8 cellular contexts compared by ENCODE assay signal in the genomic region with DNA sequence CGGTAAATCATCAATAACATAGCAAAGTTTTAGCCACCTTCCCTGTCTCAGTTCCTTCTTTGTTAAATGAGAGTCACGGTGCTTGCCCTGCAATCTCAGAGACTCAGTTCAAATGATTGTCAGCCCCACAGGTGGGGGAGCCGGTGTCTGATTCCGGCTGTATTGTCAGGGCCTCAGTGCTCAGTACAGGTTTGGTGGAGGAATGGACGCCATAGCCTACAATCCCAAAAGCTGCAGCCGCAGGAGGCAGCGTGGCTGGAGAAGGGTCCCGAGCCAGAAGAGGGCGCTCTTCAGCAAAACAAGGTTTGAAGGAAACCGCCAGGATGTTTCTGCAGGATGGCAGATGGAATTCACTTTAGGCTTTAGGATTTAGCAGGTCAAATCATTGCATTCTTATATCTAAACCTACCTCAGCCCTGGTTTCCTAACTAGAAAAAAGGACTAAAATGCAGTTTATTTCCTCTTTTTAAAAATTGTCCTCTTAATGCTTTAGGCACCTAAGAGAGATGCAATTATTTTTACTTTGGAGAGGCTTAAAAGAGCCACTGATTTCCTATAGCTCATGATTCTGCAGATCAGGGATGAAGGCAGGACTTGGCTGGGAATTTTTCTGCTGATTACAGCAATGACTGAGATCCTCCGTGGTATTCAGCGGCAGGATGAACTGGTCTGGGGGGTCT. TPM values are rescaled to one million over a fixed set of nuclear protein-coding genes. Genes with fewer than 3 reads are reported as not detected.
DNase-seq lines count a peak whose midpoint lies in the region; ATAC-seq and TF ChIP-seq lines count a peak whose summit lies in the region.

No MANE protein-coding gene starts in this region.

- 21 to 27% methylated on average over 12 of the region's 12 CpGs for whole genome bisulfite sequencing in lung, 2 donors

- DNase-seq in CD8-positive, alpha-beta T cell = peak; percentile 40 to 82 (median 73)
- DNase-seq in HL-60 (ENCODE audit: low read depth in 1 of 2, low spot score in 1 of 2) (peak in 1 of 2 experiments; percentile 63), NCI-H774 (lab: John Stamatoyannopoulos, UW) (peak; percentile 62), ecto neural progenitor cell (ENCODE audit: low spot score) (peak; percentile 91), lung (ENCODE audit: low spot score) (peak; percentile 89)
- DNase-seq in activated CD4-positive, alpha-beta T cell treated with anti-CD3 and anti-CD28 coated beads, Interleukin-2, amount 50 U/mL, for 48 hours = peak; percentile 84 to 87
- DNase-seq in stimulated activated CD8-positive, alpha-beta memory T cell treated with anti-CD3 and anti-CD28 coated beads, Interleukin-15, amount 100 ng/mL, for 24 hours (ENCODE audit: low read depth) = peak; percentile 56

- CTCF ChIA-PET in CD8-positive, alpha-beta T cell (lab: Charles Lee) = interaction anchor here (0.7 to 19.7 kb wide), 27 partner anchors 9 to 347 kb away, joined by 3 to 473 read pairs (median 4); partner anchors contain the start of gene NEK9

- no peaks in the 10 kb centered on the region for H3K9me3 ChIP-seq in CD8-positive, alpha-beta T cell (ENCODE audit: low read length)
- H3K9me3 ChIP-seq in lung (ENCODE audit: control insufficient read depth in 2 of 2, insufficient read depth in 1 of 2, low read length in 1 of 2) = no peaks in the 10 kb centered on the region

- H3K36me3 ChIP-seq in CD8-positive, alpha-beta T cell (ENCODE audit: insufficient read depth, low read length) = no peaks in the 10 kb centered on the region
- no peaks in the 10 kb centered on the region for H3K36me3 ChIP-seq in lung (ENCODE audit: control insufficient read depth in 2 of 2, insufficient read depth in 2 of 2, low read length in 2 of 2)

- no peak overlapping the region for H3K4me3 ChIP-seq in CD8-positive, alpha-beta T cell (ENCODE audit: low read depth, low read length)
- H3K4me3 ChIP-seq in HL-60 (replicated peaks; ENCODE audit: insufficient read depth, low read length) (no peak overlapping the region), lung (no peak overlapping the region)

- no peak overlapping the region for H3K27ac Mint-ChIP-seq in CD8-positive, alpha-beta T cell

- no peaks in the 10 kb centered on the region for H3K36me3 Mint-ChIP-seq in CD8-positive, alpha-beta T cell

- peaks cover 5% of the 10 kb centered on the region for H3K4me1 Mint-ChIP-seq in CD8-positive, alpha-beta T cell (ENCODE audit: low read depth)

- H3K9me3 Mint-ChIP-seq in CD8-positive, alpha-beta T cell = no peaks in the 10 kb centered on the region

- H3K27me3 ChIP-seq in CD8-positive, alpha-beta T cell (ENCODE audit: insufficient read depth, low read length) = no peaks in the 10 kb centered on the region
- H3K27me3 ChIP-seq in HL-60 (ENCODE audit: insufficient read depth, poor library complexity, severe bottlenecking) = no peaks in the 10 kb centered on the region
- no peaks in the 10 kb centered on the region for H3K27me3 ChIP-seq in lung (ENCODE audit: control insufficient read depth, insufficient read depth)

- intact Hi-C loops in CD8-positive, alpha-beta T cell (cut with DNase I, micrococcal nuclease) = loop anchor here (1.0 to 10.0 kb wide), 7 partner anchors 146 to 363 kb away; no protein-coding TSS in a partner anchor

- TF ChIP-seq CTCF in CD8-positive, alpha-beta T cell (IDR thresholded peaks at IDR 0.05) = peak; percentile 83
- peak; percentile 45 for TF ChIP-seq CTCF in HL-60 (IDR thresholded peaks at IDR 0.05; ENCODE audit: insufficient read depth, low read length)
- TF ChIP-seq CTCF in lung (IDR thresholded peaks at IDR 0.05; ENCODE audit: control extremely low read depth, extremely low read depth) = peak; percentile 93

- peak; percentile 64 for ATAC-seq in CD8-positive, alpha-beta T cell
- ATAC-seq in lung (ENCODE audit: insufficient read depth, low FRiP score) (peak; percentile 72), HG02938 (IDR thresholded peaks at IDR 0.05; ENCODE audit: unreplicated experiment) (no peak)

- H3K4me3 Mint-ChIP-seq in CD8-positive, alpha-beta T cell = no peak overlapping the region

- peaks cover 2% of the 10 kb centered on the region for H3K27me3 Mint-ChIP-seq in CD8-positive, alpha-beta T cell (ENCODE audit: low read depth)

- peaks cover 3% of the 10 kb centered on the region for H3K4me1 ChIP-seq in CD8-positive, alpha-beta T cell (ENCODE audit: insufficient read depth, low read length)
- peaks cover 0 to 2% of the 10 kb centered on the region in 2 donors for H3K4me1 ChIP-seq in lung (ENCODE audit: control insufficient read depth in 2 of 2, insufficient read depth in 2 of 2, low read length in 2 of 2)

- H3K27ac ChIP-seq in CD8-positive, alpha-beta T cell (ENCODE audit: low read depth, low read length) = no peak overlapping the region
- H3K27ac ChIP-seq in HL-60 (replicated peaks) (no peak overlapping the region), lung (ENCODE audit: low read depth in 1 of 2, low read length in 1 of 2) (no peak overlapping the region)

- POLR2A ChIA-PET in CD8-positive, alpha-beta T cell (lab: Charles Lee) = no interaction called here

RNA-seq across cellular contexts. Expression of gene FOS, which starts 29.2 kb away (rescaled TPM):
- total RNA-seq in CD8-positive, alpha-beta T cell = 1,000 to 10,000 TPM; 1,826 to 1,941 TPM
- 100 to 1,000 TPM in 1 of 2 donors, 10 to 100 TPM in 1; 63.7 to 123 TPM for total RNA-seq in lung
- polyA plus RNA-seq in lung = 100 to 1,000 TPM; 139 to 879 TPM

Comparison
In these comparisons a context has a peak if more than half of its experiments do, and no peak if none do; other contexts are left out.
1. RNA of gene FOS, which starts 29.2 kb away (total RNA-seq): 1,826 to 1,941 TPM in CD8-positive, alpha-beta T cell; 63.7 to 123 TPM in lung; every median in the first group is over 10 times any median in the second.
2. Peak in every context shown above with its lines, with median percentiles within 50 percentile points of each other: CTCF ChIP-seq.